10 cellular contexts compared by ENCODE assay signal in the genomic region with DNA sequence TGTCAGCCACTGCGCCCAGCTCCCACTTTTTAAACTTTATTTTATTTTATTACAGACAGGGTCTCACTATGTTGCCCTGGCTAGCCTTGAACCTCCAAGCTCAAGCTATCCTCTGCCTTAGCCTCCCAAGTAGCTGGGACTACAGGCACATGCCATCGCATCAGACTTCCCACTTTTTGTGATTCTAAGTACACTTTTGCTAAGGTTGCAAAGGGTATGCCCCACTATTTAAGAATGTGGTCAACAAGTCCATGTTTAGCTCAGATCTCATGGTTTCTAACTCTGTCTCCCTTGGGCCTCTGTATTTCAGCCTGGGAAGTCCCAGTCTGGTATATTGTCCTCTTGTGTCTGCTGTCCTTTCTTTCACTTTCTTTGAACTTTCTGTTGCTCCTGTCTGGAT. TPM values are rescaled to one million over a fixed set of nuclear protein-coding genes. Genes with fewer than 3 reads are reported as not detected.
A peak's percentile ranks its signal among the peaks of the same experiment; 100 is the strongest.
DNase-seq lines count a peak whose midpoint lies in the region; ATAC-seq and TF ChIP-seq lines count a peak whose summit lies in the region.
"Had no signal": no experiment of that assay in that cellular context is flagged by ENCODE, and none has a peak within 500 bp of the region (broad histone marks: within the 10 kb centered on the region; RNA-seq: fewer than 3 reads in every experiment).

No MANE protein-coding gene starts in this region.

- H3K4me3 ChIP-seq in esophagus squamous epithelium (no peak overlapping the region), heart left ventricle (no peak overlapping the region)

- TF ChIP-seq CTCF in esophagus squamous epithelium (IDR thresholded peaks at IDR 0.05) (no peak), RWPE1 (conservative IDR thresholded peaks at IDR 0.05; ENCODE audit: low read depth) (no peak), heart left ventricle (IDR thresholded peaks at IDR 0.05) (no peak)

- H3K36me3 ChIP-seq in esophagus squamous epithelium (no peaks in the 10 kb centered on the region), heart left ventricle (no peaks in the 10 kb centered on the region)

- DNase-seq in esophagus squamous epithelium (lab: John Stamatoyannopoulos, UW) (no peak), RWPE1 (ENCODE audit: low spot score) (no peak), heart left ventricle (no peak)
- DNase-seq in activated CD4-positive, alpha-beta T cell treated with anti-CD3 and anti-CD28 coated beads for 1 hour, result no peak
- DNase-seq: DMS 273 treated with DMSO at 0.1 percent for 48 hours, kidney glomerular epithelial cell had no signal

- WGBS in esophagus squamous epithelium, 2 donors, result 95 to 100% methylated on average over 2 of the region's 2 CpGs
- 93 to 98% (median 96%) methylated on average over 2 of the region's 2 CpGs for WGBS in heart left ventricle, 4 donors

- CTCF ChIA-PET in RWPE1 (lab: Yijun Ruan, JAX), result no interaction called here

- H3K27me3 ChIP-seq in esophagus squamous epithelium (no peaks in the 10 kb centered on the region), heart left ventricle (no peaks in the 10 kb centered on the region)

- no peak overlapping the region for H3K27ac ChIP-seq in esophagus squamous epithelium
- H3K27ac ChIP-seq in RWPE1, result no peak overlapping the region
- no peak overlapping the region for H3K27ac ChIP-seq in heart left ventricle

- no peak for TF ChIP-seq POLR2A in esophagus squamous epithelium (IDR thresholded peaks at IDR 0.05)
- no peak for TF ChIP-seq POLR2A in heart left ventricle (IDR thresholded peaks at IDR 0.05)

- ATAC-seq in GM18498 (IDR thresholded peaks at IDR 0.05; ENCODE audit: unreplicated experiment) (peak; percentile 80), GM19452 (IDR thresholded peaks at IDR 0.05; ENCODE audit: unreplicated experiment) (peak; percentile 65), HG02840 (IDR thresholded peaks at IDR 0.05; ENCODE audit: low FRiP score, unreplicated experiment) (peak; percentile 80), HG03565 (IDR thresholded peaks at IDR 0.05; ENCODE audit: unreplicated experiment) (peak; percentile 81), heart left ventricle (no peak)

- H3K4me1 ChIP-seq in esophagus squamous epithelium (peaks cover 0 to 43% (median 9%) of the 10 kb centered on the region in 3 donors), heart left ventricle (peaks cover 0 to 5% (median 0%) of the 10 kb centered on the region in 12 donors)

- POLR2A ChIA-PET in RWPE1 (lab: Yijun Ruan, JAX; ENCODE audit: low non-redundant PET), result no interaction called here

- intact Hi-C loops in esophagus squamous epithelium (cut with DNase I), result no loop called here
- intact Hi-C loops in heart left ventricle (cut with DNase I), result loop anchor here in 1 of 10 donors (10.0 kb wide), 1 partner anchor 123 kb away; no protein-coding TSS in a partner anchor

- H3K9me3 ChIP-seq in esophagus squamous epithelium (no peaks in the 10 kb centered on the region), heart left ventricle (no peaks in the 10 kb centered on the region)

RNA-seq across cellular contexts. Expression of gene EXPH5, which starts 35.3 kb away (rescaled TPM):
- 10 to 100 TPM; 23.4 to 36.7 (median 26.7) TPM for total RNA-seq in esophagus squamous epithelium
- total RNA-seq in heart left ventricle, result 1 to 10 TPM in 6 of 9 donors, under 1 TPM in 3; 0.37 to 4.2 (median 1.3) TPM
- under 1 TPM; 0.14 to 0.27 TPM for polyA plus RNA-seq in heart left ventricle

Comparison
In these comparisons a context has a peak if more than half of its experiments do, and no peak if none do; other contexts are left out.
1. ATAC-seq: peak in GM18498 (single experiment), GM19452 (single experiment), HG02840 (single experiment) and HG03565 (single experiment); none in heart left ventricle (0 of 4).
2. RNA of gene EXPH5, which starts 35.3 kb away (total RNA-seq): 23.4 to 36.7 TPM in esophagus squamous epithelium; 0.37 to 4.2 TPM in heart left ventricle; every median in the first group is over 4 times any median in the second.